Comparison of ENCODE assay signal across 1 cellular context in the genomic region with DNA sequence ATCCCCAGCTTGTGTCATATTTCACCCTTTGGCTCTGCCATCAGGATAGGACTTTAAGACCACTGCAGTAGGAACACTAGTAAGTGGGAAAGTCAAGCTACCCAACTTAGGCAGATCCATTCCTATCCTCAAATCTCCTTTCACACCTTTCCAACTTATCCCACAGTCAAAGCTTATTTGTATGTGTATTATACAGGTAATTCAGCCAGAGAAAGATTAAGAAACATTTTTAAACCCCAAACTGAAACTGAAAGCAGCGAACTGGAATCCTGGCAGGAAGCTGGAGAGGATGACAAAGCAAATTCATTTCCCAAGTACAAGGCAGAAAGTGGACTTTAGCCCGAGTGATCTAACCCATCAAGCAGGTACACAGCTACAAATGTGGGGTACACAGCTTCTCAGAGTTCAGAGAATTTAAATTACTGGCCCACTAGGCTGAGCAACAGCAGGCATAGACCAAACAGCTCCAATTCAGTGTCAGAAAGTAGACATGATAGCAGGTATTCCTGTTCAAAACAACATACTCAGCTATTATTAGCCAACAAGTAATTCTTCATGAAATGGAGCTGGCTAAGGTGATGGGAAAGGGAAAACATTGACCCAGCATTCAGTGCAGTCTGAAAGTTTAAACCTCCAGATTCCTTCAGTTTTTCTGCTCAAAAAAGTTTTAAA.
TF ChIP-seq lines count a peak whose summit lies in the region.

No MANE protein-coding gene starts in this region.

TF ChIP-seq in HepG2, 621 proteins besides CTCF, POLR2A, EP300 and RAD21 (continued from another document and continues in another):
- TF ChIP-seq, protein P1, sequence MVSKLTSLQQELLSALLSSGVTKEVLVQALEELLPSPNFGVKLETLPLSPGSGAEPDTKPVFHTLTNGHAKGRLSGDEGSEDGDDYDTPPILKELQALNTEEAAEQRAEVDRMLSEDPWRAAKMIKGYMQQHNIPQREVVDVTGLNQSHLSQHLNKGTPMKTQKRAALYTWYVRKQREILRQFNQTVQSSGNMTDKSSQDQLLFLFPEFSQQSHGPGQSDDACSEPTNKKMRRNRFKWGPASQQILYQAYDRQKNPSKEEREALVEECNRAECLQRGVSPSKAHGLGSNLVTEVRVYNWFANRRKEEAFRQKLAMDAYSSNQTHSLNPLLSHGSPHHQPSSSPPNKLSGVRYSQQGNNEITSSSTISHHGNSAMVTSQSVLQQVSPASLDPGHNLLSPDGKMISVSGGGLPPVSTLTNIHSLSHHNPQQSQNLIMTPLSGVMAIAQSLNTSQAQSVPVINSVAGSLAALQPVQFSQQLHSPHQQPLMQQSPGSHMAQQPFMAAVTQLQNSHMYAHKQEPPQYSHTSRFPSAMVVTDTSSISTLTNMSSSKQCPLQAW (CRISPR knock-in tag; IDR thresholded peaks at IDR 0.05) = no peak
- TF ChIP-seq, protein P2, sequence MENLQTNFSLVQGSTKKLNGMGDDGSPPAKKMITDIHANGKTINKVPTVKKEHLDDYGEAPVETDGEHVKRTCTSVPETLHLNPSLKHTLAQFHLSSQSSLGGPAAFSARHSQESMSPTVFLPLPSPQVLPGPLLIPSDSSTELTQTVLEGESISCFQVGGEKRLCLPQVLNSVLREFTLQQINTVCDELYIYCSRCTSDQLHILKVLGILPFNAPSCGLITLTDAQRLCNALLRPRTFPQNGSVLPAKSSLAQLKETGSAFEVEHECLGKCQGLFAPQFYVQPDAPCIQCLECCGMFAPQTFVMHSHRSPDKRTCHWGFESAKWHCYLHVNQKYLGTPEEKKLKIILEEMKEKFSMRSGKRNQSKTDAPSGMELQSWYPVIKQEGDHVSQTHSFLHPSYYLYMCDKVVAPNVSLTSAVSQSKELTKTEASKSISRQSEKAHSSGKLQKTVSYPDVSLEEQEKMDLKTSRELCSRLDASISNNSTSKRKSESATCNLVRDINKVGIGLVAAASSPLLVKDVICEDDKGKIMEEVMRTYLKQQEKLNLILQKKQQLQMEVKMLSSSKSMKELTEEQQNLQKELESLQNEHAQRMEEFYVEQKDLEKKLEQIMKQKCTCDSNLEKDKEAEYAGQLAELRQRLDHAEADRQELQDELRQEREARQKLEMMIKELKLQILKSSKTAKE (CRISPR knock-in tag; IDR thresholded peaks at IDR 0.05; ENCODE audit: borderline replicate concordance) = no peak
- TF ChIP-seq NFKB2 (CRISPR knock-in tag; IDR thresholded peaks at IDR 0.05; ENCODE audit: borderline replicate concordance) = no peak
- no peak for TF ChIP-seq PCBP1 (IDR thresholded peaks at IDR 0.05; ENCODE audit: borderline replicate concordance, low read depth, low read length)
- TF ChIP-seq PRDM15 (CRISPR knock-in tag; IDR thresholded peaks at IDR 0.05) = no peak
- no peak for TF ChIP-seq BHLHE40 (IDR thresholded peaks at IDR 0.05; ENCODE audit: low read length)
- TF ChIP-seq ZNF839 (CRISPR knock-in tag; IDR thresholded peaks at IDR 0.05; ENCODE audit: borderline replicate concordance) = no peak
- TF ChIP-seq ZNF790 (CRISPR knock-in tag; IDR thresholded peaks at IDR 0.05; ENCODE audit: borderline replicate concordance) = no peak
- no peak for TF ChIP-seq ZNF674 (CRISPR knock-in tag; IDR thresholded peaks at IDR 0.05; ENCODE audit: low read depth)
- TF ChIP-seq KDM3A (CRISPR knock-in tag; IDR thresholded peaks at IDR 0.05; ENCODE audit: low read depth) = peak; percentile 54; the same call in 1 of the 2 replicates
- TF ChIP-seq ZNF589 (CRISPR knock-in tag; conservative IDR thresholded peaks at IDR 0.05) = no peak
- no peak for TF ChIP-seq ZSCAN29 (CRISPR knock-in tag; conservative IDR thresholded peaks at IDR 0.05)
- TF ChIP-seq PLRG1 (conservative IDR thresholded peaks at IDR 0.05) = no peak
- no peak for TF ChIP-seq ZFAT (CRISPR knock-in tag; conservative IDR thresholded peaks at IDR 0.05)
- TF ChIP-seq NR2F6 (IDR thresholded peaks at IDR 0.05) = peak; percentile 32; the same call in 1 of the 2 replicates
- peak; percentile 51; the same call in 1 of the 2 replicates for TF ChIP-seq NR2F6 (CRISPR knock-in tag; IDR thresholded peaks at IDR 0.05)
- TF ChIP-seq ZNF878 (CRISPR knock-in tag; IDR thresholded peaks at IDR 0.05) = peak; percentile 52; the same call in 1 of the 2 replicates
- TF ChIP-seq RELA (CRISPR knock-in tag; IDR thresholded peaks at IDR 0.05) = no peak
- no peak for TF ChIP-seq BCLAF1 (IDR thresholded peaks at IDR 0.05)
- TF ChIP-seq, protein P3, sequence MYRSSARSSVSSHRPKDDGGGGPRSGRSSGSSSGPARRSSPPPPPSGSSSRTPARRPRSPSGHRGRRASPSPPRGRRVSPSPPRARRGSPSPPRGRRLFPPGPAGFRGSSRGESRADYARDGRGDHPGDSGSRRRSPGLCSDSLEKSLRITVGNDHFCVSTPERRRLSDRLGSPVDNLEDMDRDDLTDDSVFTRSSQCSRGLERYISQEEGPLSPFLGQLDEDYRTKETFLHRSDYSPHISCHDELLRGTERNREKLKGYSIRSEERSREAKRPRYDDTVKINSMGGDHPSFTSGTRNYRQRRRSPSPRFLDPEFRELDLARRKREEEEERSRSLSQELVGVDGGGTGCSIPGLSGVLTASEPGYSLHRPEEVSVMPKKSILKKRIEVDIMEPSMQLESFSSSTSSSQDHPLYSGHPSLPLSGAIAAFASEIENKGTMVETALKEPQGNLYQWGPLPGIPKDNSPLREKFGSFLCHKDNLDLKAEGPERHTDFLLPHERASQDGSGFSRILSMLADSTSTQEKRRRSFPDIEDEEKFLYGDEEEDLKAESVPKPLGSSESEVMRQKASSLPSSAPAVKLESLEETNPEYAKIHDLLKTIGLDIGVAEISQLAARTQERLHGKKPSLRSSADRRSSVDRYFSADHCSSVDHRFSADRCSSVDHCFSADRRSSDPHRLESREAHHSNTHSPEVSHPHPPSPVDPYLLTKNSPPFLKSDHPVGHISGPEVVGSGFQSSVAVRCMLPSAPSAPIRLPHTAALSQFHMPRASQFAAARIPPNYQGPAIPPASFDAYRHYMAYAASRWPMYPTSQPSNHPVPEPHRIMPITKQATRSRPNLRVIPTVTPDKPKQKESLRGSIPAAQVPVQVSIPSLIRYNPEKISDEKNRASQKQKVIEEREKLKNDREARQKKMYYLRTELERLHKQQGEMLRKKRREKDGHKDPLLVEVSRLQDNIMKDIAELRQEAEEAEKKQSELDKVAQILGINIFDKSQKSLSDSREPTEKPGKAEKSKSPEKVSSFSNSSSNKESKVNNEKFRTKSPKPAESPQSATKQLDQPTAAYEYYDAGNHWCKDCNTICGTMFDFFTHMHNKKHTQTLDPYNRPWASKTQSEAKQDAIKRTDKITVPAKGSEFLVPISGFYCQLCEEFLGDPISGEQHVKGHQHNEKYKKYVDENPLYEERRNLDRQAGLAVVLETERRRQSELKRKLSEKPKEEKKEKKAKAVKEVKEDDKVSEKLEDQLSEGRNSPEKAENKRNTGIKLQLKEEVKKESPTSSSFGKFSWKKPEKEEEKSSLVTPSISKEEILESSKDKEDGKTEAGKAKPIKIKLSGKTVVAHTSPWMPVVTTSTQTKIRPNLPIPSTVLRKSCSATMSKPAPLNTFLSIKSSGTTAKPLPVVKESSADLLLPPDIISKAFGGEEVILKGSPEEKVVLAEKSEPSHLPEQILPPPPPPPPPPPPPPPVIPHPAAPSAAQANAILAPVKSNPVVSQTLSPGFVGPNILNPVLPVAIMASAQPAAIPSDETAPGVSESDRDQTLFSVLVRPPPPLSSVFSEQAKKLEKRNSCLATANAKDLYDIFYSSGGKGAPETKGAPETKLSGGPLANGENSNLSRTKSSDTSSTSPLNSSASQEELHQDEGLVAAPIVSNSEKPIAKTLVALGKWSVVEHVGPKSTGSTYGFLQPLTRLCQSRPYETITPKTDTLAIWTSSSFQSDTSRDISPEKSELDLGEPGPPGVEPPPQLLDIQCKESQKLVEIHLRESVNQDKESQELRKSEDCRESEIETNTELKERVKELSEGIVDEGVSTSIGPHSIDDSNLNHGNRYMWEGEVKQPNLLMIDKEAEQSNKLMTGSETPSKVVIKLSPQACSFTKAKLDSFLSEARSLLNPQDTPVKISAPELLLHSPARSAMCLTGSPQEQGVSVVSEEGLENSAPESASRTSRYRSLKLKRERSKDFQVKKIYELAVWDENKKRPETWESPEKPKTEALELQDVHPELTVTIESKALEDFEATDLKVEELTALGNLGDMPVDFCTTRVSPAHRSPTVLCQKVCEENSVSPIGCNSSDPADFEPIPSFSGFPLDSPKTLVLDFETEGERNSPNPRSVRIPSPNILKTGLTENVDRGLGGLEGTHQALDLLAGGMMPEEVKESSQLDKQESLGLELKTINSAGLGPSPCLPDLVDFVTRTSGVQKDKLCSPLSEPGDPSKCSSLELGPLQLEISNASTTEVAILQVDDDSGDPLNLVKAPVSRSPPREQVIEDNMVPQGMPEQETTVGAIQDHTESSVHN (CRISPR knock-in tag; IDR thresholded peaks at IDR 0.05) = no peak
- TF ChIP-seq ZNF687 (CRISPR knock-in tag; IDR thresholded peaks at IDR 0.05) = no peak
- no peak for TF ChIP-seq CSRNP2 (CRISPR knock-in tag; conservative IDR thresholded peaks at IDR 0.05; ENCODE audit: low read depth)
- no peak for TF ChIP-seq KDM5B (CRISPR knock-in tag; IDR thresholded peaks at IDR 0.05; ENCODE audit: borderline replicate concordance)
- TF ChIP-seq CCDC6 (CRISPR knock-in tag; IDR thresholded peaks at IDR 0.05) = no peak; the same call in 1 of the 2 replicates
- peak; percentile 94 for TF ChIP-seq FOXO1 (CRISPR knock-in tag; IDR thresholded peaks at IDR 0.05)
- TF ChIP-seq SNRNP70 (IDR thresholded peaks at IDR 0.05; ENCODE audit: low read depth, low read length) = no peak
